Comparison of ENCODE assay signal across 1 cellular context in genomic region chr1:45994423-45994822, GRCh38.
TF ChIP-seq lines count a peak whose summit lies in the region.

No MANE protein-coding gene starts in this region.

TF ChIP-seq in WTC11, 78 proteins besides CTCF, POLR2A, EP300 and RAD21 (continued from another document):
- no peak for TF ChIP-seq E2F4 (CRISPR knock-in tag; IDR thresholded peaks at IDR 0.05; ENCODE audit: borderline replicate concordance, low read depth)
- no peak for TF ChIP-seq MYBL2 (CRISPR knock-in tag; IDR thresholded peaks at IDR 0.05)
- no peak for TF ChIP-seq ZBTB43 (CRISPR knock-in tag; IDR thresholded peaks at IDR 0.05)
- TF ChIP-seq NR3C1 (CRISPR knock-in tag; conservative IDR thresholded peaks at IDR 0.05; ENCODE audit: low read depth), result no peak
- no peak for TF ChIP-seq ZMAT4 (CRISPR knock-in tag; IDR thresholded peaks at IDR 0.05)
- no peak for TF ChIP-seq SOX15 (CRISPR knock-in tag; IDR thresholded peaks at IDR 0.05)
- no peak for TF ChIP-seq PRRX2 (CRISPR knock-in tag; IDR thresholded peaks at IDR 0.05)
